Comparison of ENCODE assay signal across 11 cellular contexts in genomic region chr9:114621975-114622609, GRCh38. TPM values are rescaled to one million over a fixed set of nuclear protein-coding genes. Genes with fewer than 3 reads are reported as not detected.
DNase-seq lines count a peak whose midpoint lies in the region; ATAC-seq and TF ChIP-seq lines count a peak whose summit lies in the region.
"Had no signal": no experiment of that assay in that cellular context is flagged by ENCODE, and none has a peak within 500 bp of the region (broad histone marks: within the 10 kb centered on the region; RNA-seq: fewer than 3 reads in every experiment).

No MANE protein-coding gene starts in this region.

- H3K9me3 Mint-ChIP-seq in chondrocyte (ENCODE audit: low read depth): no peaks in the 10 kb centered on the region
- H3K9me3 Mint-ChIP-seq: neural crest cell had no signal

- H3K4me3 Mint-ChIP-seq in chondrocyte (ENCODE audit: unreplicated experiment): no peak overlapping the region
- H3K4me3 Mint-ChIP-seq: neural crest cell had no signal

- peak; percentile 30 for DNase-seq in AG04450 (ENCODE audit: low read depth, low spot score)
- peak; percentile 82 for DNase-seq in MG63
- no peak for DNase-seq in chondrocyte (ENCODE audit: low spot score)
- peak; percentile 30 to 74 for DNase-seq in lung microvascular endothelial cell (ENCODE audit: low read depth in 2 of 2)
- DNase-seq in NCI-H1694 (lab: John Stamatoyannopoulos, UW): no peak
- no peak for DNase-seq in activated CD4-positive, alpha-beta T cell treated with anti-CD3 and anti-CD28 coated beads, Interleukin-2, amount 50 U/mL, for 1 hour
- DNase-seq in KG1 (lab: John Stamatoyannopoulos, UW): no peak
- DNase-seq: AML-193, H7 had no signal

- TF ChIP-seq CTCF in AG04450 (IDR thresholded peaks at IDR 0.05; ENCODE audit: low read depth, low read length) (no peak), chondrocyte (IDR thresholded peaks at IDR 0.05) (no peak)

- CTCF ChIA-PET in AG04450 (lab: Charles Lee): interaction anchor here (0.6 to 1.8 kb wide), 4 partner anchors 31 to 218 kb away, joined by 3 to 6 read pairs (median 5); no protein-coding TSS in a partner anchor

- H3K4me3 ChIP-seq in AG04450 (ENCODE audit: low read depth, low read length) (no peak overlapping the region), MG63 (no peak overlapping the region)

- peaks cover 40% of the 10 kb centered on the region for H3K4me1 Mint-ChIP-seq in chondrocyte (ENCODE audit: low read depth)
- H3K4me1 Mint-ChIP-seq: neural crest cell had no signal

- no peaks in the 10 kb centered on the region for H3K27me3 ChIP-seq in AG04450 (ENCODE audit: control insufficient read depth, insufficient read depth, low read length)
- no peaks in the 10 kb centered on the region for H3K27me3 ChIP-seq in MG63

- POLR2A ChIA-PET in AG04450 (lab: Yijun Ruan, JAX): no interaction called here

- H3K36me3 Mint-ChIP-seq in chondrocyte (ENCODE audit: low read depth): peaks cover 2% of the 10 kb centered on the region

- H3K9me3 ChIP-seq in AG04450 (ENCODE audit: control insufficient read depth, insufficient read depth, low read length): no peaks in the 10 kb centered on the region
- no peaks in the 10 kb centered on the region for H3K9me3 ChIP-seq in MG63

- peak overlapping the region; percentile 11 for H3K27ac ChIP-seq in AG04450 (ENCODE audit: low read depth, low read length)

- H3K27me3 Mint-ChIP-seq in chondrocyte (ENCODE audit: low read depth): no peaks in the 10 kb centered on the region

- H3K36me3 ChIP-seq in MG63: no peaks in the 10 kb centered on the region; the same call in 1 of the 2 replicates

- peak overlapping the region; percentile 82 for H3K27ac Mint-ChIP-seq in chondrocyte (ENCODE audit: unreplicated experiment)

- ATAC-seq in GM21529 (IDR thresholded peaks at IDR 0.05; ENCODE audit: unreplicated experiment): no peak

RNA-seq across cellular contexts. Expression of gene TMEM268, which starts 11.0 kb away (rescaled TPM):
- polyA plus RNA-seq in AG04450 (2011; rRNA removed): 15.1 and 16.1 TPM in 2 replicates
- polyA minus RNA-seq in AG04450 (2011; rRNA and poly(A)+ RNA removed): 13.0 and 13.9 TPM in 2 replicates
- 4.5 and 11.1 TPM in 2 replicates for total RNA-seq in MG63 (2014; rRNA removed; shearing (Covaris generic); ENCODE audit: low replicate concordance)
- total RNA-seq in chondrocyte (10.7 to 21.5 TPM (median 19.0 TPM) in 3 replicates), lung microvascular endothelial cell (3.5 and 4.8 TPM in 2 replicates)

RNA-seq across cellular contexts. Expression of gene ATP6V1G1, which starts 34.5 kb away (rescaled TPM):
- polyA plus RNA-seq in AG04450 (2011; rRNA removed): 118 and 138 TPM in 2 replicates
- 27.5 and 33.0 TPM in 2 replicates for polyA minus RNA-seq in AG04450 (2011; rRNA and poly(A)+ RNA removed)
- total RNA-seq in MG63 (2014; rRNA removed; shearing (Covaris generic); ENCODE audit: low replicate concordance): 62.6 and 103 TPM in 2 replicates
- total RNA-seq in chondrocyte: 134 to 143 TPM (median 135 TPM) in 3 replicates
- 85.9 and 119 TPM in 2 replicates for total RNA-seq in lung microvascular endothelial cell

RNA-seq across cellular contexts. Expression of gene TEX53, which starts 35.5 kb away (rescaled TPM):
- polyA plus RNA-seq in AG04450 (2011; rRNA removed): not detected in 2 replicates
- polyA minus RNA-seq in AG04450 (2011; rRNA and poly(A)+ RNA removed): not detected in 2 replicates
- total RNA-seq in MG63 (2014; rRNA removed; shearing (Covaris generic); ENCODE audit: low replicate concordance): not detected in 2 replicates
- total RNA-seq in chondrocyte (not detected in 3 replicates), lung microvascular endothelial cell (not detected in 2 replicates)
- total RNA-seq: H7, neural crest cell had no signal

RNA-seq across cellular contexts. Expression of gene TEX48, which starts 59.9 kb away (rescaled TPM):
- not detected in 2 replicates for polyA plus RNA-seq in AG04450 (2011; rRNA removed)
- polyA minus RNA-seq in AG04450 (2011; rRNA and poly(A)+ RNA removed): not detected in 2 replicates
- total RNA-seq in MG63 (2014; rRNA removed; shearing (Covaris generic); ENCODE audit: low replicate concordance): not detected in 2 replicates
- not detected in 3 replicates for total RNA-seq in chondrocyte
- not detected in 2 replicates for total RNA-seq in lung microvascular endothelial cell
- total RNA-seq: H7, neural crest cell had no signal

Comparison
In these comparisons a context has a peak if more than half of its experiments do, and no peak if none do; other contexts are left out.
1. DNase-seq: peak in AG04450 (single experiment), MG63 (single experiment) and lung microvascular endothelial cell (2 of 2); none in chondrocyte (single experiment), NCI-H1694 (single experiment), activated CD4-positive, alpha-beta T cell treated with anti-CD3 and anti-CD28 coated beads, Interleukin-2, amount 50 U/mL, for 1 hour (single experiment) and KG1 (single experiment).